ENCODE assay signal across 15 cellular contexts in genomic region chr22:42582987-42583386, GRCh38. TPM values are rescaled to one million over a fixed set of nuclear protein-coding genes. Genes with fewer than 3 reads are reported as not detected.
DNase-seq lines count a peak whose midpoint lies in the region; ATAC-seq and TF ChIP-seq lines count a peak whose summit lies in the region.
"Had no signal": no experiment of that assay in that cellular context is flagged by ENCODE, and none has a peak within 500 bp of the region (broad histone marks: within the 10 kb centered on the region; RNA-seq: fewer than 3 reads in every experiment).

No MANE protein-coding gene starts in this region.

- H3K9me3 ChIP-seq in CD8-positive, alpha-beta T cell (ENCODE audit: low read length) = no peaks in the 10 kb centered on the region
- H3K9me3 ChIP-seq in T-helper 17 cell (ENCODE audit: control insufficient read depth, low read length, poor library complexity, severe bottlenecking) (no peaks in the 10 kb centered on the region), uterus (no peaks in the 10 kb centered on the region)
- H3K9me3 ChIP-seq: upper lobe of left lung had no signal

- peak overlapping the region; percentile 81; the same call in 1 of the 2 replicates for H3K27ac ChIP-seq in C4-2B
- no peak overlapping the region for H3K27ac ChIP-seq in CD8-positive, alpha-beta T cell (ENCODE audit: low read depth, low read length)
- H3K27ac ChIP-seq in uterus = no peak overlapping the region

- DNase-seq in CD8-positive, alpha-beta T cell = no peak
- DNase-seq in T-helper 17 cell (no peak), naive B cell (no peak), NCI-H1694 (lab: John Stamatoyannopoulos, UW) (no peak), SHP77 treated with DMSO at 0.1 percent for 48 hours (lab: John Stamatoyannopoulos, UW) (no peak), uterus (no peak)
- DNase-seq: activated CD4-positive, alpha-beta T cell treated with anti-CD3 and anti-CD28 coated beads, Interleukin-2, amount 50 U/mL, for 1 hour; AML-193; head of caudate nucleus; left colon; stimulated activated CD4-positive, alpha-beta T cell treated with anti-CD3 and anti-CD28 coated beads, Interleukin-4, amount 100 ng/mL, for 1 hour; upper lobe of left lung had no signal

- H3K36me3 Mint-ChIP-seq in CD8-positive, alpha-beta T cell = peaks cover 59% of the 10 kb centered on the region
- H3K36me3 Mint-ChIP-seq in T-helper 17 cell (ENCODE audit: low read depth) (peaks cover 5% of the 10 kb centered on the region), naive B cell (peaks cover 5 to 22% of the 10 kb centered on the region in 2 donors)

- CTCF ChIA-PET in CD8-positive, alpha-beta T cell (lab: Charles Lee) = no interaction called here

- H3K4me1 ChIP-seq in CD8-positive, alpha-beta T cell (ENCODE audit: insufficient read depth, low read length) = peaks cover 11% of the 10 kb centered on the region
- no peaks in the 10 kb centered on the region for H3K4me1 ChIP-seq in uterus

- peak overlapping the region; percentile 96 for H3K4me3 Mint-ChIP-seq in CD8-positive, alpha-beta T cell
- H3K4me3 Mint-ChIP-seq in T-helper 17 cell (peak overlapping the region; percentile 96), naive B cell (peak overlapping the region in 6 of 8 donors; percentile 10 to 97 (median 94))

- POLR2A ChIA-PET in CD8-positive, alpha-beta T cell (lab: Charles Lee) = interaction anchor here (1.1 kb wide), 1 partner anchor 33 kb away, joined by 4 read pairs; no protein-coding TSS in a partner anchor

- no peak for TF ChIP-seq POLR2A in uterus (IDR thresholded peaks at IDR 0.05)

- no peak for ATAC-seq in CD8-positive, alpha-beta T cell
- ATAC-seq in T-helper 17 cell (no peak), naive B cell (ENCODE audit: low read depth in 2 of 2) (no peak)
- ATAC-seq: left colon, Right ventricle myocardium inferior had no signal

- no peaks in the 10 kb centered on the region for H3K27me3 ChIP-seq in CD8-positive, alpha-beta T cell (ENCODE audit: insufficient read depth, low read length)
- no peaks in the 10 kb centered on the region for H3K27me3 ChIP-seq in uterus
- H3K27me3 ChIP-seq: upper lobe of left lung had no signal

- H3K27ac Mint-ChIP-seq in CD8-positive, alpha-beta T cell = no peak overlapping the region
- H3K27ac Mint-ChIP-seq in T-helper 17 cell (peak overlapping the region; percentile 82), naive B cell (peak overlapping the region in 2 of 6 donors; percentile 61 to 92)

- peaks cover 27% of the 10 kb centered on the region for H3K36me3 ChIP-seq in CD8-positive, alpha-beta T cell (ENCODE audit: insufficient read depth, low read length)
- peaks cover 0 to 2% of the 10 kb centered on the region in 2 donors for H3K36me3 ChIP-seq in uterus

- no peak overlapping the region for H3K4me3 ChIP-seq in CD8-positive, alpha-beta T cell (ENCODE audit: low read depth, low read length)
- H3K4me3 ChIP-seq in uterus = no peak overlapping the region

- no peaks in the 10 kb centered on the region for H3K27me3 Mint-ChIP-seq in CD8-positive, alpha-beta T cell (ENCODE audit: low read depth)
- no peaks in the 10 kb centered on the region for H3K27me3 Mint-ChIP-seq in T-helper 17 cell
- H3K27me3 Mint-ChIP-seq in naive B cell = no peaks in the 10 kb centered on the region

- intact Hi-C loops in CD8-positive, alpha-beta T cell (cut with DNase I, micrococcal nuclease) = loop anchor here (1.0 kb wide), 1 partner anchor 31 kb away; the partner anchor contains the start of gene POLDIP3 (in 2 of the 2)
- intact Hi-C loops in uterus (cut with DNase I; ENCODE audit: low total_unique reads) = no loop called here

- peaks cover 14% of the 10 kb centered on the region for H3K4me1 Mint-ChIP-seq in CD8-positive, alpha-beta T cell (ENCODE audit: low read depth)
- H3K4me1 Mint-ChIP-seq in T-helper 17 cell (peaks cover 9% of the 10 kb centered on the region), naive B cell (peaks cover 23 to 34% (median 24%) of the 10 kb centered on the region in 3 donors)

- TF ChIP-seq CTCF in C4-2B (conservative IDR thresholded peaks at IDR 0.05) (no peak), uterus (IDR thresholded peaks at IDR 0.05) (no peak)
- TF ChIP-seq CTCF in CD8-positive, alpha-beta T cell (IDR thresholded peaks at IDR 0.05) = no peak

- H3K9me3 Mint-ChIP-seq in CD8-positive, alpha-beta T cell = no peaks in the 10 kb centered on the region
- no peaks in the 10 kb centered on the region for H3K9me3 Mint-ChIP-seq in naive B cell

RNA-seq across cellular contexts. Expression of gene SERHL2, which starts 29.2 kb away (rescaled TPM):
- total RNA-seq in CD8-positive, alpha-beta T cell = under 1 TPM in 1 of 2 experiments, not detected in 1; 0.42 TPM
- under 1 TPM; 0.34 to 0.40 TPM for total RNA-seq in T-helper 17 cell
- 1 to 10 TPM in 5 of 6 donors, not detected in 1; 4.8 to 8.4 (median 5.6) TPM for polyA plus RNA-seq in naive B cell (ENCODE audit: low read depth in 6 of 6)
- total RNA-seq in uterus = 1 to 10 TPM; 3.6 to 9.9 (median 6.7) TPM

RNA-seq across cellular contexts. Expression of gene POLDIP3, which starts 31.7 kb away (rescaled TPM):
- total RNA-seq in CD8-positive, alpha-beta T cell = 100 to 1,000 TPM in 1 of 2 experiments, 10 to 100 TPM in 1; 96.4 to 103 TPM
- total RNA-seq in T-helper 17 cell = 10 to 100 TPM; 70.3 to 71.2 TPM
- 100 to 1,000 TPM in 1 of 6 donors, 10 to 100 TPM in 5; 61.2 to 106 (median 81.3) TPM for polyA plus RNA-seq in naive B cell (ENCODE audit: low read depth in 6 of 6)
- 10 to 100 TPM; 25.9 to 73.3 (median 39.2) TPM for total RNA-seq in uterus

RNA-seq across cellular contexts. Expression of gene ATP5MGL, which starts 57.4 kb away (rescaled TPM):
- total RNA-seq in CD8-positive, alpha-beta T cell = 1 to 10 TPM; 3.4 to 5.0 TPM
- total RNA-seq in T-helper 17 cell (1 to 10 TPM; 3.9 to 4.5 TPM), uterus (under 1 TPM in 1 of 4 donors, not detected in 3; 0.79 TPM)
- polyA plus RNA-seq in naive B cell (ENCODE audit: low read depth in 6 of 6) = 1 to 10 TPM in 1 of 6 donors, under 1 TPM in 2, not detected in 3; 0.38 to 1.6 (median 0.77) TPM
- polyA plus RNA-seq: adipose tissue had no signal
